13 cellular contexts compared by ENCODE assay signal in the genomic region with DNA sequence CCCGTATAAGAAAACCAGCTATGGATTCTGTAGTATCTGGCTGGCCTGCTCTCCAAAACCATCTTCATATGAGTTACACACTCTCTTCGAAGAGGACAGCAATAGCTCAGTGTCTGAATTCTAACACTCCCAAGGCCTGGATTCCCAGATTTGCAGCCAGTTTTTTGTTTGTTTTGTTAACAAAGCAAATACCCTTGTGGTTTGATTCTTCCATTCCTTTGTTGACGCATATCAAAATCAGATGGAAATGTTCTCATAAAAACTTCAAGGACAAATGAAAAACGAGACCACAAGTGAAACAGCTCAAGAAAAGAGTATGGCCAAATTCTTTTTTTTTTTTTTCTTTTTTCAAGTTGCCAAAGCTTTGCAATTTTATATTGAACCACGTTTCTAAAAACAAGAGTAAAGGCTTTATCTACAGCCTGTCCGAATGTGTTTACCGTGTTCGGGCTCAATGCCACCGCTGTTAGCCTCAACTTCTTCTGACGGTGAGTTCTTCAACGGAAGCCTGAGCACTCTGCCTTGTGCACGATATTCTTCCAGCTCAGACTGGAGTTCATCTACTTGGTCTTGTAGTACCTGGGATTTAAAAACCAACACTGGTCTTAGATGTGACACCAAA.
DNase-seq lines count a peak whose midpoint lies in the region; ATAC-seq and TF ChIP-seq lines count a peak whose summit lies in the region.
"Had no signal": no experiment of that assay in that cellular context is flagged by ENCODE, and none has a peak within 500 bp of the region (broad histone marks: within the 10 kb centered on the region; RNA-seq: fewer than 3 reads in every experiment).

No MANE protein-coding gene starts in this region.

- H3K4me3 ChIP-seq in choroid plexus epithelial cell (ENCODE audit: low read depth, low read length) = no peak overlapping the region

- H3K4me3 Mint-ChIP-seq in naive thymus-derived CD8-positive, alpha-beta T cell = no peak overlapping the region
- H3K4me3 Mint-ChIP-seq: activated CD4-positive, alpha-beta memory T cell treated with anti-CD3 and anti-CD28 coated beads, Interleukin-2, amount 10 ng/mL, durations not matched to agents 7 days and 5 days; type B pancreatic cell had no signal

- no peaks in the 10 kb centered on the region for H3K27me3 Mint-ChIP-seq in naive thymus-derived CD8-positive, alpha-beta T cell
- H3K27me3 Mint-ChIP-seq: activated CD4-positive, alpha-beta memory T cell treated with anti-CD3 and anti-CD28 coated beads, Interleukin-2, amount 10 ng/mL, durations not matched to agents 7 days and 5 days; type B pancreatic cell had no signal

- H3K4me1 Mint-ChIP-seq in naive thymus-derived CD8-positive, alpha-beta T cell = peaks cover 0 to 11% (median 6%) of the 10 kb centered on the region in 4 donors

- H3K9me3 Mint-ChIP-seq in naive thymus-derived CD8-positive, alpha-beta T cell = no peaks in the 10 kb centered on the region
- H3K9me3 Mint-ChIP-seq: activated CD4-positive, alpha-beta memory T cell treated with anti-CD3 and anti-CD28 coated beads, Interleukin-2, amount 10 ng/mL, durations not matched to agents 7 days and 5 days; type B pancreatic cell had no signal

- ATAC-seq in GM21381 (IDR thresholded peaks at IDR 0.05; ENCODE audit: unreplicated experiment) = no peak
- no peak for ATAC-seq in naive thymus-derived CD8-positive, alpha-beta T cell

- H3K27ac Mint-ChIP-seq in naive thymus-derived CD8-positive, alpha-beta T cell = peak overlapping the region in 2 of 10 donors; percentile 48 to 67
- H3K27ac Mint-ChIP-seq: activated CD4-positive, alpha-beta memory T cell treated with anti-CD3 and anti-CD28 coated beads, Interleukin-2, amount 10 ng/mL, durations not matched to agents 7 days and 5 days; type B pancreatic cell had no signal

- POLR2A ChIA-PET in naive thymus-derived CD8-positive, alpha-beta T cell (lab: Charles Lee) = interaction anchor here (0.7 to 1.2 kb wide), 2 partner anchors 20 to 97 kb away, joined by 3 to 5 read pairs; no protein-coding TSS in a partner anchor

- no peak for TF ChIP-seq CTCF in choroid plexus epithelial cell (conservative IDR thresholded peaks at IDR 0.05; ENCODE audit: low read depth, low read length)

- DNase-seq in Caki2 (ENCODE audit: low read depth) = peak; percentile 5
- DNase-seq in NCI-H2029 (lab: John Stamatoyannopoulos, UW) = peak; percentile 52
- peak; percentile 87 for DNase-seq in choroid plexus epithelial cell (ENCODE audit: low read depth)
- peak; percentile 27 for DNase-seq in renal cortical epithelial cell (ENCODE audit: low read depth)
- DNase-seq in occipital lobe (lab: John Stamatoyannopoulos, UW) = no peak
- DNase-seq in naive thymus-derived CD8-positive, alpha-beta T cell = no peak
- DNase-seq in Kasumi-1 (lab: John Stamatoyannopoulos, UW) = no peak
- DNase-seq: activated CD4-positive, alpha-beta memory T cell treated with anti-CD3 and anti-CD28 coated beads, Interleukin-2, amount 10 ng/mL, durations not matched to agents 7 days and 5 days; NCI-H187 treated with DMSO at 0.1 percent for 48 hours; Right ventricle myocardium superior; stimulated activated CD4-positive, alpha-beta T cell treated with anti-CD3 and anti-CD28 coated beads, Interleukin-2, amount 100 ng/mL, for 48 hours had no signal

- H3K36me3 Mint-ChIP-seq in naive thymus-derived CD8-positive, alpha-beta T cell = peaks cover 10 to 49% (median 29%) of the 10 kb centered on the region in 3 donors

- in situ Hi-C loops in Caki2 (cut with HindIII; ENCODE audit: low pct_unique_long_range_greater_than_20kb, low sequenced_read_pairs) = no loop called here

Comparison
In these comparisons a context has a peak if more than half of its experiments do, and no peak if none do; other contexts are left out.
1. DNase-seq: peak in Caki2 (single experiment), NCI-H2029 (single experiment), choroid plexus epithelial cell (single experiment) and renal cortical epithelial cell (single experiment); none in occipital lobe (single experiment), naive thymus-derived CD8-positive, alpha-beta T cell (0 of 10) and Kasumi-1 (0 of 2).